18 cellular contexts compared by ENCODE assay signal in the genomic region with DNA sequence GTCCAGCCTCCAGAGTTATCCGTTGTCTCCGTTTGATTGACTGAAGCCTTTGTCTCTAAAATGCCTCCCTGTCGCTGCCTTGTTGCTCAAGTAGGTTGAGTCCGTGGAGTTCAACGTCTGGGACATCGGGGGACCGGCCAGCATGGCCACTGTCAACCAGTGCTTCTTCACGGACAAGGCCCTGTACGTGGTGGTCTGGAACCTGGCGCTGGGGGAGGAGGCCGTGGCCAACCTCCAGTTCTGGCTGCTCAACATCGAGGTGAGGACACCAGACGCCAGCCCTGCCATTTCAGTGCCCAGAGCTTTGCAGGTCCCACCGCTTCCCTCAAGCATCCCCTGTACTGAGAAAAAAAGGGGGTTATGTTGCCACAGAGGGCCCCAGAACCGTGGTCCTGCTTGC.
A peak's percentile ranks its signal among the peaks of the same experiment; 100 is the strongest.
DNase-seq lines count a peak whose midpoint lies in the region; ATAC-seq, FAIRE-seq and TF ChIP-seq lines count a peak whose summit lies in the region.
"Had no signal": no experiment of that assay in that cellular context is flagged by ENCODE, and none has a peak within 500 bp of the region (broad histone marks: within the 10 kb centered on the region; RNA-seq: fewer than 3 reads in every experiment).

No MANE protein-coding gene starts in this region.

- TF ChIP-seq POLR2A in prostate gland (IDR thresholded peaks at IDR 0.05) (no peak), vagina (IDR thresholded peaks at IDR 0.05) (no peak)

- DNase-seq in Right ventricle myocardium superior (peak; percentile 35), Right ventricle myocardium inferior (ENCODE audit: missing footprints) (no peak), kidney (peak; percentile 58), prostate gland (ENCODE audit: low spot score) (no peak), vagina (ENCODE audit: extremely low spot score in 2 of 2) (peak in 1 of 2 donors; percentile 85), middle frontal gyrus (ENCODE audit: extremely low spot score, low spot score) (no peak)
- DNase-seq: activated CD4-positive, alpha-beta T cell treated with anti-CD3 and anti-CD28 coated beads, Interleukin-2, amount 50 U/mL, for 1 hour; activated effector memory CD4-positive, alpha-beta T cell treated with anti-CD3 and anti-CD28 coated beads, Interleukin-2, amount 50 U/mL, for 16 hours; effector CD4-positive, alpha-beta T cell; SIG-M5; stimulated activated CD4-positive, alpha-beta T cell treated with anti-CD3 and anti-CD28 coated beads, Interleukin-4, amount 100 ng/mL, for 4 hours; T1000 had no signal

- H3K4me1 ChIP-seq in kidney (ENCODE audit: control insufficient read depth in 1 of 2, insufficient read depth in 1 of 2, low read depth in 1 of 2, low read length in 2 of 2) (peaks cover 0 to 9% of the 10 kb centered on the region in 2 donors), prostate gland (replicated peaks) (no peaks in the 10 kb centered on the region), vagina (peaks cover 15% of the 10 kb centered on the region)
- H3K4me1 ChIP-seq: body of pancreas had no signal

- ATAC-seq in Right ventricle myocardium superior (ENCODE audit: poor library complexity), result no peak
- no peak for ATAC-seq in Right ventricle myocardium inferior
- ATAC-seq in HG03460 (IDR thresholded peaks at IDR 0.05; ENCODE audit: unreplicated experiment), result no peak
- ATAC-seq in GM21723 (IDR thresholded peaks at IDR 0.05; ENCODE audit: unreplicated experiment), result no peak

- WGBS in prostate gland, result 94% methylated on average over 15 of the region's 15 CpGs

- no peak for TF ChIP-seq CTCF in kidney (IDR thresholded peaks at IDR 0.05; ENCODE audit: borderline replicate concordance, extremely low read depth, insufficient read depth)
- no peak for TF ChIP-seq CTCF in prostate gland (IDR thresholded peaks at IDR 0.05)
- TF ChIP-seq CTCF in vagina (IDR thresholded peaks at IDR 0.05), result no peak

- intact Hi-C loops in Right ventricle myocardium superior (cut with DNase I) (no loop called here), Right ventricle myocardium inferior (cut with DNase I) (no loop called here), kidney (cut with DNase I) (no loop called here), prostate gland (cut with DNase I) (no loop called here), vagina (cut with DNase I) (no loop called here)

- H3K27me3 ChIP-seq in prostate gland (replicated peaks; ENCODE audit: insufficient read depth), result no peaks in the 10 kb centered on the region
- no peaks in the 10 kb centered on the region for H3K27me3 ChIP-seq in vagina
- H3K27me3 ChIP-seq: body of pancreas had no signal

- H3K4me3 ChIP-seq in kidney (ENCODE audit: low read length in 2 of 2), result no peak overlapping the region
- H3K4me3 ChIP-seq in prostate gland, result no peak overlapping the region
- H3K4me3 ChIP-seq in vagina, result no peak overlapping the region
- H3K4me3 ChIP-seq: body of pancreas, mucosa of descending colon had no signal

- no peak for FAIRE-seq in kidney (lab: Jason Lieb, UNC)
- FAIRE-seq: D721Med, H54 had no signal

- peak overlapping the region in 1 of 2 donors; percentile 44 for H3K27ac ChIP-seq in kidney (ENCODE audit: low read depth in 2 of 2, low read length in 2 of 2)
- H3K27ac ChIP-seq in prostate gland, result peak overlapping the region; percentile 26 to 29
- peak overlapping the region; percentile 80 for H3K27ac ChIP-seq in vagina

- H3K36me3 ChIP-seq in kidney (ENCODE audit: control insufficient read depth in 1 of 2, insufficient read depth in 2 of 2, low read length in 2 of 2) (no peaks in the 10 kb centered on the region), prostate gland (no peaks in the 10 kb centered on the region), vagina (no peaks in the 10 kb centered on the region)

- H3K9ac ChIP-seq in kidney (ENCODE audit: low read length in 2 of 2), result no peak overlapping the region

- H3K9me3 ChIP-seq in kidney (ENCODE audit: control insufficient read depth in 1 of 2, low read length in 2 of 2) (no peaks in the 10 kb centered on the region), prostate gland (no peaks in the 10 kb centered on the region), vagina (no peaks in the 10 kb centered on the region)
- H3K9me3 ChIP-seq: body of pancreas, mucosa of descending colon had no signal

Comparison
In these comparisons a context has a peak if more than half of its experiments do, and no peak if none do; other contexts are left out.
1. DNase-seq: peak in Right ventricle myocardium superior (single experiment) and kidney (single experiment); none in Right ventricle myocardium inferior (single experiment), prostate gland (single experiment) and middle frontal gyrus (single experiment).